ENCODE assay signal across 1 cellular context in genomic region chr10:114043532-114044250, GRCh38.
A peak's percentile ranks its signal among the peaks of the same experiment; 100 is the strongest.
TF ChIP-seq lines count a peak whose summit lies in the region.

Gene ADRB1, plus strand, starts transcription at chr10:114043866. Its CDS starts 267 bp downstream, at chr10:114044133.

TF ChIP-seq in HEK293, 187 proteins besides CTCF, POLR2A, EP300 and RAD21 (continued from another document and continues in another):
- peak; percentile 80; the same call in 1 of the 2 replicates for TF ChIP-seq ZBTB10 (tag by site-specific recombination; IDR thresholded peaks at IDR 0.05)
- TF ChIP-seq SP3 (tag by site-specific recombination; IDR thresholded peaks at IDR 0.05), result peak; percentile 47
- no peak for TF ChIP-seq ZNF580 (tag by site-specific recombination; IDR thresholded peaks at IDR 0.05)
- no peak for TF ChIP-seq SCRT1 (tag by site-specific recombination; IDR thresholded peaks at IDR 0.05; ENCODE audit: borderline replicate concordance)
- peak; percentile 39 for TF ChIP-seq ZNF398 (tag by site-specific recombination; IDR thresholded peaks at IDR 0.05)
- TF ChIP-seq ZNF449 (tag by site-specific recombination; IDR thresholded peaks at IDR 0.05), result no peak
- TF ChIP-seq ZNF223 (tag by site-specific recombination; IDR thresholded peaks at IDR 0.05), result peak; percentile 95
- no peak for TF ChIP-seq ZNF292 (tag by site-specific recombination; IDR thresholded peaks at IDR 0.05; ENCODE audit: borderline replicate concordance, low read depth)
- no peak for TF ChIP-seq ZNF121 (tag by site-specific recombination; IDR thresholded peaks at IDR 0.05)
- no peak for TF ChIP-seq KLF10 (tag by site-specific recombination; IDR thresholded peaks at IDR 0.05)
- TF ChIP-seq SETDB1 (IDR thresholded peaks at IDR 0.05; ENCODE audit: insufficient read length, low read length), result no peak
- no peak for TF ChIP-seq PRDM1 (tag by site-specific recombination; IDR thresholded peaks at IDR 0.05)
- TF ChIP-seq FEZF1 (tag by site-specific recombination; IDR thresholded peaks at IDR 0.05), result no peak
- TF ChIP-seq ZNF529 (tag by site-specific recombination; IDR thresholded peaks at IDR 0.05; ENCODE audit: insufficient replicate concordance), result no peak
- TF ChIP-seq ZNF404 (tag by site-specific recombination; IDR thresholded peaks at IDR 0.05), result no peak
- no peak for TF ChIP-seq ZNF146 (tag by site-specific recombination; IDR thresholded peaks at IDR 0.05)
- TF ChIP-seq ZSCAN5A (tag by site-specific recombination; IDR thresholded peaks at IDR 0.05), result no peak
- no peak for TF ChIP-seq ZNF837 (tag by site-specific recombination; IDR thresholded peaks at IDR 0.05)
- 0 out of 2 replicates have a peak, but pooled peaks have one; percentile 35 for TF ChIP-seq KLF16 (tag by site-specific recombination; IDR thresholded peaks at IDR 0.05)
- no peak for TF ChIP-seq ZSCAN30 (tag by site-specific recombination; IDR thresholded peaks at IDR 0.05)
- no peak for TF ChIP-seq ZBTB21 (tag by site-specific recombination; IDR thresholded peaks at IDR 0.05)
- TF ChIP-seq ZNF426 (tag by site-specific recombination; IDR thresholded peaks at IDR 0.05), result no peak
- TF ChIP-seq ZNF792 (tag by site-specific recombination; IDR thresholded peaks at IDR 0.05), result no peak
- TF ChIP-seq ZNF623 (tag by site-specific recombination; IDR thresholded peaks at IDR 0.05), result no peak
- no peak for TF ChIP-seq ZNF585B (tag by site-specific recombination; IDR thresholded peaks at IDR 0.05)
- TF ChIP-seq ZNF549 (tag by site-specific recombination; IDR thresholded peaks at IDR 0.05), result no peak
- no peak for TF ChIP-seq YY1 (tag by site-specific recombination; IDR thresholded peaks at IDR 0.05)
- no peak for TF ChIP-seq GFI1B (tag by site-specific recombination; IDR thresholded peaks at IDR 0.05)
- TF ChIP-seq ZBTB8A (tag by site-specific recombination; IDR thresholded peaks at IDR 0.05), result peak; percentile 80
- peak; percentile 86 for TF ChIP-seq PRDM10 (tag by site-specific recombination; IDR thresholded peaks at IDR 0.05)
- TF ChIP-seq ZBTB20 (tag by site-specific recombination; IDR thresholded peaks at IDR 0.05), result peak; percentile 85
- TF ChIP-seq REPIN1 (tag by site-specific recombination; IDR thresholded peaks at IDR 0.05; ENCODE audit: low read depth), result no peak
- no peak for TF ChIP-seq ZNF629 (tag by site-specific recombination; IDR thresholded peaks at IDR 0.05)
- TF ChIP-seq ZIC2 (tag by site-specific recombination; IDR thresholded peaks at IDR 0.05), result no peak
- TF ChIP-seq ZNF133 (tag by site-specific recombination; IDR thresholded peaks at IDR 0.05), result no peak
- no peak for TF ChIP-seq ZFP37 (tag by site-specific recombination; IDR thresholded peaks at IDR 0.05)
- no peak for TF ChIP-seq ZBTB44 (tag by site-specific recombination; IDR thresholded peaks at IDR 0.05)
- TF ChIP-seq ZNF214 (tag by site-specific recombination; IDR thresholded peaks at IDR 0.05; ENCODE audit: borderline replicate concordance), result no peak
- no peak for TF ChIP-seq ZNF624 (tag by site-specific recombination; IDR thresholded peaks at IDR 0.05)
- TF ChIP-seq KLF7 (tag by site-specific recombination; IDR thresholded peaks at IDR 0.05; ENCODE audit: borderline replicate concordance), result no peak
- TF ChIP-seq ZBTB48 (tag by site-specific recombination; IDR thresholded peaks at IDR 0.05), result no peak
- no peak for TF ChIP-seq ZNF274 (IDR thresholded peaks at IDR 0.05; ENCODE audit: low read length)
- no peak for TF ChIP-seq ZNF274 (tag by site-specific recombination; IDR thresholded peaks at IDR 0.05; ENCODE audit: borderline replicate concordance)
- TF ChIP-seq ZNF510 (tag by site-specific recombination; IDR thresholded peaks at IDR 0.05; ENCODE audit: insufficient replicate concordance), result no peak
- peak; percentile 57 for TF ChIP-seq SP2 (tag by site-specific recombination; IDR thresholded peaks at IDR 0.05)
- no peak for TF ChIP-seq ELK4 (IDR thresholded peaks at IDR 0.05; ENCODE audit: borderline replicate concordance, low read depth, low read length)
- no peak for TF ChIP-seq ZNF791 (tag by site-specific recombination; IDR thresholded peaks at IDR 0.05)
- TF ChIP-seq TSHZ1 (tag by site-specific recombination; IDR thresholded peaks at IDR 0.05; ENCODE audit: borderline replicate concordance), result no peak
- TF ChIP-seq ZNF521 (tag by site-specific recombination; IDR thresholded peaks at IDR 0.05), result no peak
- TF ChIP-seq ZNF221 (tag by site-specific recombination; IDR thresholded peaks at IDR 0.05; ENCODE audit: borderline replicate concordance), result no peak
